ENCODE assay signal across 8 cellular contexts in the genomic region with DNA sequence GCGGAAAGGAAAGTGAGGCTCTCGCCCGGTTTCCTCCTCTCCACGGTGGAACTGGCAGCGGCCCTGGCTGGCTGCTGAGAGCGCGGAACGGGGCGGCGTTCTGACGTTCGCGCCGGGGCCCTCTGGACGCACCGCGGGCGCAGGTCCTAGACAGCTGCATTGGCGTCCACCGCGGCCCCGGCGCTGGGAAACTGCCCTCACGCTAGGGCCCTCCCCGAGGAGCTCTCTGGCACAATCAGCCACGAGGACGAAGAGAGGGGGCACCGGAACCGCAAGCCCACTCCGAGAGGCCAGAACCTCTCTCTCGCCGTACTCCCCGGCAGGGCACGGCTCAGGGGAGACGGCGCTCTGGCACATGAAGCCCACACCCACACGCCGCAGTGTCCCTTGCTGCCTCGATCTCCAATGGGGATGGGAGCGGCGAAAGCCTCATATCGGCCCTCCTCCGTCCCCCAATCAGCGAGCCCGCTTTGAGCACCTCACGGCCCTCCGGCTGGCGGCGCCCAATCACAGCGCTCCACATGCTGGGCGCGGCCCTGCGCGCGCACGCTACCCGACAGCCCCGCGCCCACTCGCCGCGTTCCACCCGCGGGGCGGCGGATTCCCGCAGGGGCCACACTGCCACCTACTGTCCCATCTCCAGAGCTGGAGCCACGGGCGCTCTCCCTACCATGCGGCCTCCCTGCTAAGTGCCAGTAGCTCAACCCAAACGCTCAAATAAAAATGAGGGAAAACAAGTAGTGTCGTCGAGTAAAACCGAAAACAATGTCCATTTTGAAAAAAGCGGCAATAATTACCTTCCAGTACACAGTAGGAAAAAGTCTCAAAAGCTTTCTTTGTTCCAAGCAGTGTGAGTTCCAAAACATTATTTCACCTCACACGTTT. TPM values are rescaled to one million over a fixed set of nuclear protein-coding genes. Genes with fewer than 3 reads are reported as not detected.
DNase-seq lines count a peak whose midpoint lies in the region; ATAC-seq and TF ChIP-seq lines count a peak whose summit lies in the region.

No MANE protein-coding gene starts in this region.

- H3K27me3 ChIP-seq in spleen (replicated peaks in 1 of 7) = no peaks in the 10 kb centered on the region

- H3K36me3 ChIP-seq in spleen = peaks cover 0 to 44% (median 31%) of the 10 kb centered on the region in 6 donors

- DNase-seq in AG10803 (ENCODE audit: low read depth) = peak; percentile 97
- peak; percentile 96 for DNase-seq in NCI-H2227 (lab: John Stamatoyannopoulos, UW; ENCODE audit: unreplicated experiment)
- DNase-seq in activated B cell treated with CpG ODN at 0.5 μM for 24 hours = peak; percentile 95
- peak; percentile 48 to 99 (median 97) for DNase-seq in caudate nucleus (lab: John Stamatoyannopoulos, UW)
- DNase-seq in inferior parietal cortex (ENCODE audit: extremely low spot score) = peak; percentile 97
- peak; percentile 98 for DNase-seq in spleen

- intact Hi-C loops in activated B cell treated with CpG ODN at 0.5 μM for 24 hours (cut with micrococcal nuclease) = loop anchor here (1.0 to 10.0 kb wide), 13 partner anchors 10 to 1257 kb away; partner anchors contain the start of genes ANKRA2, BDP1, MCCC2 and MRPS27
- intact Hi-C loops in spleen (cut with DNase I; ENCODE audit: low total_unique reads) = loop anchor here (10.0 kb wide), 2 partner anchors 173 to 523 kb away; no protein-coding TSS in a partner anchor

- H3K27ac Mint-ChIP-seq in activated B cell treated with CpG ODN at 0.5 μM for 24 hours = peak overlapping the region; percentile 97

- POLR2A ChIA-PET in activated B cell treated with CpG ODN at 0.5 μM for 24 hours (lab: Charles Lee) = interaction anchor here (0.7 to 3.0 kb wide), 12 partner anchors 10 to 541 kb away, joined by 3 to 74 read pairs (median 6); partner anchors contain the start of genes MRPS27 and PTCD2

- 1 to 3% (median 2%) methylated on average over 43 to 76 of the region's 76 CpGs for WGBS in spleen, 5 donors

- ATAC-seq in HG03175 (IDR thresholded peaks at IDR 0.05; ENCODE audit: unreplicated experiment) (peak; percentile 94), activated B cell treated with CpG ODN at 0.5 μM for 24 hours (ENCODE audit: low read depth) (peak; percentile 95)

- TF ChIP-seq CTCF in AG10803 (conservative IDR thresholded peaks at IDR 0.05; ENCODE audit: low read length) = peak; percentile 72
- peak; percentile 24 for TF ChIP-seq CTCF in activated B cell treated with CpG ODN at 0.5 μM for 24 hours (IDR thresholded peaks at IDR 0.05)
- TF ChIP-seq CTCF in spleen (IDR thresholded peaks at IDR 0.05 in 8 of 11, conservative IDR thresholded peaks at IDR 0.05 in 3 of 11) = peak; percentile 74 to 97 (median 94)

- H3K27ac ChIP-seq in caudate nucleus (ENCODE audit: low read depth, low read length) = peak overlapping the region; percentile 91
- H3K27ac ChIP-seq in spleen = peak overlapping the region; percentile 89 to 97 (median 96)

- H3K4me3 ChIP-seq in AG10803 (ENCODE audit: low read length) = peak overlapping the region; percentile 85
- H3K4me3 ChIP-seq in spleen = peak overlapping the region; percentile 68 to 90 (median 72)

- H3K9me3 Mint-ChIP-seq in activated B cell treated with CpG ODN at 0.5 μM for 24 hours = no peaks in the 10 kb centered on the region

- CTCF ChIA-PET in activated B cell treated with CpG ODN at 0.5 μM for 24 hours (lab: Charles Lee) = interaction anchor here (0.6 to 2.5 kb wide), 21 partner anchors 9 to 832 kb away, joined by 3 to 28 read pairs (median 5); partner anchors contain the start of genes MRPS27 and PTCD2

- peaks cover 38% of the 10 kb centered on the region for H3K36me3 Mint-ChIP-seq in activated B cell treated with CpG ODN at 0.5 μM for 24 hours (ENCODE audit: low read depth)

- H3K4me1 Mint-ChIP-seq in activated B cell treated with CpG ODN at 0.5 μM for 24 hours = peaks cover 46% of the 10 kb centered on the region

- H3K27me3 Mint-ChIP-seq in activated B cell treated with CpG ODN at 0.5 μM for 24 hours = no peaks in the 10 kb centered on the region

- in situ Hi-C loops in GM18951 (cut with MboI; ENCODE audit: low sequenced_read_pairs, unreplicated experiment) = loop anchor here (5.0 to 25.0 kb wide), 2 partner anchors 176 to 521 kb away; no protein-coding TSS in a partner anchor

- H3K4me1 ChIP-seq in spleen = peaks cover 0 to 47% (median 24%) of the 10 kb centered on the region in 6 donors

- TF ChIP-seq POLR2A in GM18951 (IDR thresholded peaks at IDR 0.05; ENCODE audit: extremely low read depth, insufficient read depth, insufficient read length) (peak; percentile 99), spleen (IDR thresholded peaks at IDR 0.05) (peak; percentile 62 to 96 (median 63))

- H3K9me3 ChIP-seq in spleen = no peaks in the 10 kb centered on the region

- H3K4me3 Mint-ChIP-seq in activated B cell treated with CpG ODN at 0.5 μM for 24 hours = peak overlapping the region; percentile 92

RNA-seq across cellular contexts. Expression of gene MRPS27, which starts 11.8 kb away (rescaled TPM):
- total RNA-seq in activated B cell treated with CpG ODN at 0.5 μM for 24 hours (69.2 and 71.6 TPM in 2 replicates), spleen (10 to 100 TPM; 38.3 to 55.5 (median 46.4) TPM)
- 10 to 100 TPM; 23.5 to 27.9 (median 27.4) TPM for polyA plus RNA-seq in spleen

RNA-seq across cellular contexts. Expression of gene PTCD2, which starts 12.0 kb away (rescaled TPM):
- 6.2 and 8.9 TPM in 2 replicates for total RNA-seq in activated B cell treated with CpG ODN at 0.5 μM for 24 hours
- 10 to 100 TPM in 1 of 7 donors, 1 to 10 TPM in 6; 6.7 to 11.7 (median 9.0) TPM for total RNA-seq in spleen
- polyA plus RNA-seq in spleen = 1 to 10 TPM; 1.2 to 2.5 (median 1.9) TPM

Comparison
In these comparisons a context has a peak if more than half of its experiments do, and no peak if none do; other contexts are left out.
1. Peak in every context shown above with its lines: DNase-seq, ATAC-seq, H3K4me3 ChIP-seq and H3K27ac ChIP-seq.
2. CTCF ChIP-seq: peak in every context shown above with its lines; median percentile 94 in spleen; 72 in AG10803; 24 in activated B cell treated with CpG ODN at 0.5 μM for 24 hours.